7 cellular contexts compared by ENCODE assay signal in genomic region chr7:152277687-152278086, GRCh38.
A peak's percentile ranks its signal among the peaks of the same experiment; 100 is the strongest.
DNase-seq lines count a peak whose midpoint lies in the region; ATAC-seq, FAIRE-seq and TF ChIP-seq lines count a peak whose summit lies in the region.
"Not testable (repeated sequence)": the region's sequence is repeated elsewhere in the genome, so short reads cannot be mapped to it uniquely, and the experiment has no call there.

No MANE protein-coding gene starts in this region.

- 93% methylated on average over 2 of the region's 2 CpGs for WGBS in A549 (ENCODE audit: missing lambda C conversion rate)
- 87% methylated on average over 2 of the region's 2 CpGs for WGBS in K562 (ENCODE audit: insufficient coverage, low coverage, missing lambda C conversion rate)
- 97 to 98% (median 97%) methylated on average over 2 of the region's 2 CpGs for WGBS in small intestine, 3 donors

- CTCF ChIA-PET in A549 (lab: Yijun Ruan, JAX); K562 (lab: Yijun Ruan, JAX; ENCODE audit: low intra/inter-chr PET ratio): not testable (repeated sequence)

- FAIRE-seq in A549 (lab: Jason Lieb, UNC) (peak; percentile 23), GM18507 (lab: Jason Lieb, UNC) (peak; percentile 21), frontal cortex (lab: Jason Lieb, UNC) (peak; percentile 55), kidney (lab: Jason Lieb, UNC) (peak; percentile 60), small intestine (lab: Jason Lieb, UNC) (peak; percentile 79)
- not testable (repeated sequence) for FAIRE-seq in K562 (lab: Jason Lieb, UNC)

- H3K27me3 ChIP-seq in K562 (ENCODE audit: control insufficient read depth in 2 of 2, insufficient read depth in 2 of 2, low read length in 2 of 2); small intestine (ENCODE audit: control insufficient read depth in 2 of 2, insufficient read depth in 2 of 2, low read length in 2 of 2): not testable (repeated sequence)

- DNase-seq in A549 (ENCODE audit: low read depth in 1 of 2, low spot score in 1 of 2); GM18507 (ENCODE audit: extremely low spot score, insufficient read length, low read depth); K562 (ENCODE audit: extremely low read depth in 1 of 4, low spot score in 3 of 4); frontal cortex (ENCODE audit: low spot score in 2 of 2); kidney; small intestine: not testable (repeated sequence)
- peak; percentile 2 for DNase-seq in dedifferentiated amniotic fluid mesenchymal stem cell (ENCODE audit: extremely low spot score)

- BruUV-seq in K562 (replicated peaks; lab: Mats Ljungman, UMichigan): not testable (repeated sequence)

- not testable (repeated sequence) for H3K4me2 ChIP-seq in A549; K562 (ENCODE audit: insufficient read depth, low read length)

- not testable (repeated sequence) for ATAC-seq in A549, K562

- H2AFZ ChIP-seq in K562 (ENCODE audit: low read depth, low read length): not testable (repeated sequence)

- H3K4me3 ChIP-seq in A549; K562; kidney (ENCODE audit: low read length in 2 of 2); small intestine (ENCODE audit: low read depth in 1 of 2, low read length in 2 of 2): not testable (repeated sequence)

- H3K27ac ChIP-seq in A549; K562 (ENCODE audit: extremely low read depth, low read depth, low read length); kidney (ENCODE audit: low read depth in 2 of 2, low read length in 2 of 2); small intestine (ENCODE audit: low read depth in 1 of 2, low read length in 1 of 2): not testable (repeated sequence)

- TF ChIP-seq POLR2A in A549 (IDR thresholded peaks at IDR 0.05; ENCODE audit: low read length); K562 (conservative IDR thresholded peaks at IDR 0.05): not testable (repeated sequence)

- H3K4me1 ChIP-seq in A549; K562 (replicated peaks in 1 of 2; ENCODE audit: control insufficient read depth in 2 of 2, insufficient read depth in 2 of 2, low read length in 2 of 2); kidney (ENCODE audit: control insufficient read depth in 1 of 2, insufficient read depth in 1 of 2, low read depth in 1 of 2, low read length in 2 of 2); small intestine (ENCODE audit: control insufficient read depth in 2 of 2, insufficient read depth in 1 of 2, low read depth in 1 of 2, low read length in 1 of 2): not testable (repeated sequence)

- not testable (repeated sequence) for H3K36me3 ChIP-seq in K562 (ENCODE audit: control insufficient read depth, insufficient read depth, low read length); kidney (ENCODE audit: control insufficient read depth in 1 of 2, insufficient read depth in 2 of 2, low read length in 2 of 2); small intestine (ENCODE audit: control insufficient read depth in 2 of 2, insufficient read depth in 2 of 2, low read length in 2 of 2)

- TF ChIP-seq EP300 in A549 (IDR thresholded peaks at IDR 0.05); K562 (IDR thresholded peaks at IDR 0.05; ENCODE audit: low read length): not testable (repeated sequence)

- not testable (repeated sequence) for H3K9me3 ChIP-seq in A549; K562 (replicated peaks; ENCODE audit: control insufficient read depth, insufficient read depth, low read depth, low read length); kidney (ENCODE audit: control insufficient read depth in 1 of 2, low read length in 2 of 2); small intestine (ENCODE audit: control insufficient read depth, low read depth)

- intact Hi-C loops in K562 (cut with micrococcal nuclease); kidney (cut with DNase I): not testable (repeated sequence)

- not testable (repeated sequence) for H3K79me2 ChIP-seq in K562 (ENCODE audit: control insufficient read depth, insufficient read depth, low read length)

- in situ Hi-C loops in K562 (cut with MboI): not testable (repeated sequence)

- H3K9me1 ChIP-seq in K562 (ENCODE audit: control insufficient read depth, insufficient read depth, low read length): not testable (repeated sequence)

- not testable (repeated sequence) for H4K20me1 ChIP-seq in K562 (replicated peaks; ENCODE audit: control insufficient read depth, insufficient read depth, low read length)

- TF ChIP-seq CTCF in A549 (IDR thresholded peaks at IDR 0.05); K562 (IDR thresholded peaks at IDR 0.05 in 2 of 3, conservative IDR thresholded peaks at IDR 0.05 in 1 of 3; ENCODE audit: insufficient read depth in 2 of 3, low read depth in 1 of 3, low read length in 3 of 3); kidney (IDR thresholded peaks at IDR 0.05; ENCODE audit: borderline replicate concordance, extremely low read depth, insufficient read depth): not testable (repeated sequence)

- POLR2A ChIA-PET in A549 (lab: Yijun Ruan, JAX): not testable (repeated sequence)
- POLR2A ChIA-PET in K562 (lab: Yijun Ruan, JAX): interaction anchor here (0.6 kb wide), 1 partner anchor 477 kb away, joined by 3 read pairs; no protein-coding TSS in a partner anchor

- not testable (repeated sequence) for TF ChIP-seq RAD21 in A549 (conservative IDR thresholded peaks at IDR 0.05 in 1 of 2, IDR thresholded peaks at IDR 0.05 in 1 of 2); K562 (CRISPR knock-in tag; conservative IDR thresholded peaks at IDR 0.05 in 1 of 2, IDR thresholded peaks at IDR 0.05 in 1 of 2)

- H3K9ac ChIP-seq in K562 (ENCODE audit: insufficient read depth in 1 of 2, low read depth in 2 of 2, low read length in 2 of 2); kidney (ENCODE audit: low read length in 2 of 2): not testable (repeated sequence)

TF ChIP-seq in K562, 482 proteins besides CTCF, POLR2A, EP300 and RAD21:
- TF ChIP-seq ZNF354B (CRISPR knock-in tag; IDR thresholded peaks at IDR 0.05) (0 out of 2 replicates have a peak, but pooled peaks have one; percentile 23), ZNF507 (tag; conservative IDR thresholded peaks at IDR 0.05) (peak; percentile 96)
